11 cellular contexts compared by ENCODE assay signal in genomic region chr18:77090546-77091200, GRCh38. TPM values are rescaled to one million over a fixed set of nuclear protein-coding genes. Genes with fewer than 3 reads are reported as not detected.
DNase-seq lines count a peak whose midpoint lies in the region; ATAC-seq, FAIRE-seq and TF ChIP-seq lines count a peak whose summit lies in the region.
"Had no signal": no experiment of that assay in that cellular context is flagged by ENCODE, and none has a peak within 500 bp of the region (broad histone marks: within the 10 kb centered on the region; RNA-seq: fewer than 3 reads in every experiment).

No MANE protein-coding gene starts in this region.

- DNase-seq in activated naive CD8-positive, alpha-beta T cell treated with anti-CD3 and anti-CD28 coated beads, Interleukin-2, amount 10 ng/mL, durations not matched to agents 7 days and 5 days = no peak
- no peak for DNase-seq in activated naive CD8-positive, alpha-beta T cell treated with anti-CD3 and anti-CD28 coated beads for 36 hours
- DNase-seq in NCI-H748 (lab: John Stamatoyannopoulos, UW; ENCODE audit: unreplicated experiment) = peak; percentile 84
- DNase-seq in H1 (ENCODE audit: low read depth in 1 of 2, low spot score in 2 of 2) = no peak
- peak; percentile 71 for DNase-seq in spleen
- no peak for DNase-seq in DMS114 treated with DMSO at 0.1 percent for 48 hours (lab: John Stamatoyannopoulos, UW; ENCODE audit: unreplicated experiment)
- DNase-seq: erythroblast, NCI-H187 treated with DMSO at 0.1 percent for 48 hours, T1000 had no signal

- H3K27me3 ChIP-seq in H1 (replicated peaks in 1 of 4; ENCODE audit: control insufficient read depth in 3 of 4, extremely low read depth in 1 of 4, insufficient read depth in 3 of 4, low read length in 3 of 4) = peaks cover 0 to 12% (median 3%) of the 10 kb centered on the region in 4 experiments; a peak in 2 of 7 replicates
- H3K27me3 ChIP-seq in spleen (replicated peaks in 1 of 7) = peaks cover 0 to 10% (median 0%) of the 10 kb centered on the region in 7 donors

- H3K4me3 ChIP-seq in H1 (ENCODE audit: extremely low read depth in 1 of 4, insufficient read depth in 2 of 4, low read depth in 3 of 4, low read length in 4 of 4) (no peak overlapping the region), spleen (no peak overlapping the region)

- peaks cover 1% of the 10 kb centered on the region for H3K9me3 Mint-ChIP-seq in activated naive CD8-positive, alpha-beta T cell treated with anti-CD3 and anti-CD28 coated beads, Interleukin-2, amount 10 ng/mL, durations not matched to agents 7 days and 5 days
- no peaks in the 10 kb centered on the region for H3K9me3 Mint-ChIP-seq in activated naive CD8-positive, alpha-beta T cell treated with anti-CD3 and anti-CD28 coated beads for 36 hours

- H3K9me3 ChIP-seq in H1 (ENCODE audit: insufficient read depth in 2 of 2, low read depth in 1 of 2, low read length in 1 of 2) (no peaks in the 10 kb centered on the region), spleen (no peaks in the 10 kb centered on the region)

- no peak overlapping the region for H4K5ac ChIP-seq in H1 (ENCODE audit: insufficient read length, low read depth, low read length)

- no peak overlapping the region for H4K91ac ChIP-seq in H1 (replicated peaks; ENCODE audit: insufficient read length, low read length)

- H3K36me3 Mint-ChIP-seq in activated naive CD8-positive, alpha-beta T cell treated with anti-CD3 and anti-CD28 coated beads, Interleukin-2, amount 10 ng/mL, durations not matched to agents 7 days and 5 days = peaks cover 47% of the 10 kb centered on the region
- H3K36me3 Mint-ChIP-seq in activated naive CD8-positive, alpha-beta T cell treated with anti-CD3 and anti-CD28 coated beads for 36 hours = peaks cover 37% of the 10 kb centered on the region

- TF ChIP-seq POLR2A in H1 (IDR thresholded peaks at IDR 0.05; ENCODE audit: control extremely low read depth in 1 of 2, low read depth in 2 of 2, low read length in 2 of 2) = no peak
- no peak for TF ChIP-seq POLR2A in spleen (IDR thresholded peaks at IDR 0.05)

- H3K18ac ChIP-seq in H1 (ENCODE audit: extremely low read depth, low read length) = no peak overlapping the region

- H2BK12ac ChIP-seq in H1 (ENCODE audit: low read depth, low read length) = 0 out of 2 replicates have a peak overlapping the region, but pooled peaks have one; percentile 68

- POLR2A ChIA-PET in activated naive CD8-positive, alpha-beta T cell treated with anti-CD3 and anti-CD28 coated beads, Interleukin-2, amount 10 ng/mL, durations not matched to agents 7 days and 5 days (lab: Charles Lee) = interaction anchor here (1.6 kb wide), 1 partner anchor 12 kb away, joined by 6 read pairs; no protein-coding TSS in a partner anchor
- POLR2A ChIA-PET in H1 (lab: Charles Lee; ENCODE audit: partially characterized antibody) = no interaction called here

- H3K4ac ChIP-seq in H1 (replicated peaks; ENCODE audit: insufficient read length, low read depth, low read length) = no peak overlapping the region

- no peak for TF ChIP-seq EP300 in H1 (IDR thresholded peaks at IDR 0.05; ENCODE audit: borderline replicate concordance in 1 of 2, low read depth in 2 of 2, low read length in 2 of 2)

- H3K9ac ChIP-seq in H1 (replicated peaks in 1 of 4; ENCODE audit: extremely low read depth in 1 of 4, low read depth in 3 of 4, low read length in 3 of 4) = no peak overlapping the region

- H3K23ac ChIP-seq in H1 (ENCODE audit: insufficient read length) = no peak overlapping the region

- FAIRE-seq in H1 (lab: Jason Lieb, UNC) = no peak

- H2AK5ac ChIP-seq in H1 (ENCODE audit: low read depth, low read length) = 0 out of 2 replicates have a peak overlapping the region, but pooled peaks have one; percentile 32

- H3K36me3 ChIP-seq in H1 (ENCODE audit: control insufficient read depth in 2 of 4, insufficient read depth in 4 of 4, low read length in 3 of 4) (no peaks in the 10 kb centered on the region), spleen (peaks cover 0 to 72% (median 5%) of the 10 kb centered on the region in 6 donors)

- H3K23me2 ChIP-seq in H1 (ENCODE audit: low read depth, low read length) = peaks cover 4% of the 10 kb centered on the region; the same call in 1 of the 2 replicates

- TF ChIP-seq RAD21 in H1 (IDR thresholded peaks at IDR 0.05 in 1 of 2, conservative IDR thresholded peaks at IDR 0.05 in 1 of 2; ENCODE audit: low read depth in 2 of 2, low read length in 2 of 2) = no peak

- H3K4me2 ChIP-seq in H1 (ENCODE audit: insufficient read depth in 1 of 2, low read depth in 2 of 2, low read length in 2 of 2) = no peak overlapping the region

- 87% methylated on average over 18 of the region's 18 CpGs; no CpG with 5 or more reads in 1 of the 2 experiments for WGBS in H1 (ENCODE audit: extremely low coverage in 1 of 2, insufficient coverage in 1 of 2, insufficient read length in 1 of 2, insufficient replicate concordance in 2 of 2, low coverage in 1 of 2, low lambda C conversion rate in 2 of 2, missing lambda C conversion rate in 1 of 2), 2 experiments
- WGBS in spleen, 5 donors = 83 to 91% (median 88%) methylated on average over 15 to 18 of the region's 18 CpGs

- peaks cover 0 to 8% of the 10 kb centered on the region in 2 experiments for H4K20me1 ChIP-seq in H1 (replicated peaks in 1 of 2; ENCODE audit: control insufficient read depth in 1 of 2, insufficient read depth in 2 of 2, low read length in 2 of 2)

- H2BK20ac ChIP-seq in H1 (ENCODE audit: low read length) = no peak overlapping the region

- H3K4me3 Mint-ChIP-seq in activated naive CD8-positive, alpha-beta T cell treated with anti-CD3 and anti-CD28 coated beads, Interleukin-2, amount 10 ng/mL, durations not matched to agents 7 days and 5 days = no peak overlapping the region
- H3K4me3 Mint-ChIP-seq in activated naive CD8-positive, alpha-beta T cell treated with anti-CD3 and anti-CD28 coated beads for 36 hours = no peak overlapping the region

- 0 out of 4 replicates have a peak, but pooled peaks cover 0 to 3% of the 10 kb centered on the region in 2 experiments for H3K79me2 ChIP-seq in H1 (ENCODE audit: control insufficient read depth in 1 of 2, insufficient read depth in 2 of 2, low read length in 2 of 2)

- peaks cover 0 to 22% (median 4%) of the 10 kb centered on the region in 4 experiments; a peak in 5 of 7 replicates for H3K4me1 ChIP-seq in H1 (replicated peaks in 1 of 4; ENCODE audit: control insufficient read depth in 3 of 4, insufficient read depth in 4 of 4, low read length in 3 of 4)
- peaks cover 3 to 97% (median 50%) of the 10 kb centered on the region in 6 donors for H3K4me1 ChIP-seq in spleen

- H2BK120ac ChIP-seq in H1 (replicated peaks; ENCODE audit: low read depth, low read length) = no peak overlapping the region

- no peak for TF ChIP-seq CTCF in H1 (IDR thresholded peaks at IDR 0.05; ENCODE audit: control extremely low read depth in 1 of 3, insufficient read depth in 1 of 3, low read depth in 1 of 3, low read length in 3 of 3)
- no peak for TF ChIP-seq CTCF in spleen (IDR thresholded peaks at IDR 0.05 in 8 of 11, conservative IDR thresholded peaks at IDR 0.05 in 3 of 11)

- intact Hi-C loops in spleen (cut with DNase I; ENCODE audit: low total_unique reads) = no loop called here

- CTCF ChIA-PET in H1 (lab: Charles Lee; ENCODE audit: partially characterized antibody) = no interaction called here

- no peak overlapping the region for H3K14ac ChIP-seq in H1 (ENCODE audit: insufficient read length)

- no peak overlapping the region for H3K56ac ChIP-seq in H1 (replicated peaks; ENCODE audit: insufficient read length, low read depth, low read length)

- no peaks in the 10 kb centered on the region for H3K27me3 Mint-ChIP-seq in activated naive CD8-positive, alpha-beta T cell treated with anti-CD3 and anti-CD28 coated beads, Interleukin-2, amount 10 ng/mL, durations not matched to agents 7 days and 5 days
- H3K27me3 Mint-ChIP-seq in activated naive CD8-positive, alpha-beta T cell treated with anti-CD3 and anti-CD28 coated beads for 36 hours = no peaks in the 10 kb centered on the region

- H4K8ac ChIP-seq in H1 (ENCODE audit: extremely low read depth, insufficient read depth, low read length) = no peak overlapping the region

- H3K27ac ChIP-seq in H1 (ENCODE audit: low read depth, low read length) (no peak overlapping the region), spleen (peak overlapping the region in 3 of 8 donors; percentile 4 to 42 (median 36))

- peaks cover 38% of the 10 kb centered on the region for H3K4me1 Mint-ChIP-seq in activated naive CD8-positive, alpha-beta T cell treated with anti-CD3 and anti-CD28 coated beads, Interleukin-2, amount 10 ng/mL, durations not matched to agents 7 days and 5 days
- peaks cover 44% of the 10 kb centered on the region for H3K4me1 Mint-ChIP-seq in activated naive CD8-positive, alpha-beta T cell treated with anti-CD3 and anti-CD28 coated beads for 36 hours

- peaks cover 4% of the 10 kb centered on the region; the same call in 1 of the 2 replicates for H3K79me1 ChIP-seq in H1 (ENCODE audit: low read depth, low read length)

- H2BK5ac ChIP-seq in H1 (ENCODE audit: low read depth, low read length) = no peak overlapping the region

- ATAC-seq in activated naive CD8-positive, alpha-beta T cell treated with anti-CD3 and anti-CD28 coated beads, Interleukin-2, amount 10 ng/mL, durations not matched to agents 7 days and 5 days (ENCODE audit: low read depth) = no peak
- no peak for ATAC-seq in HG03520 (IDR thresholded peaks at IDR 0.05; ENCODE audit: unreplicated experiment)
- ATAC-seq in GM18870 (IDR thresholded peaks at IDR 0.05; ENCODE audit: unreplicated experiment) = no peak

- no peak overlapping the region for H2AFZ ChIP-seq in H1 (ENCODE audit: low read length)

- H3K27ac Mint-ChIP-seq in activated naive CD8-positive, alpha-beta T cell treated with anti-CD3 and anti-CD28 coated beads, Interleukin-2, amount 10 ng/mL, durations not matched to agents 7 days and 5 days = peak overlapping the region; percentile 58
- no peak overlapping the region for H3K27ac Mint-ChIP-seq in activated naive CD8-positive, alpha-beta T cell treated with anti-CD3 and anti-CD28 coated beads for 36 hours

- no peak overlapping the region for H2BK15ac ChIP-seq in H1 (ENCODE audit: low read length)

RNA-seq across cellular contexts. Expression of gene MBP, which starts 41.9 kb away (rescaled TPM):
- total RNA-seq in activated naive CD8-positive, alpha-beta T cell treated with anti-CD3 and anti-CD28 coated beads, Interleukin-2, amount 10 ng/mL, durations not matched to agents 7 days and 5 days = 100 to 1,000 TPM; 138 to 148 TPM
- 10 to 100 TPM; 41.2 to 45.9 TPM for total RNA-seq in activated naive CD8-positive, alpha-beta T cell treated with anti-CD3 and anti-CD28 coated beads for 36 hours
- total RNA-seq in H1 (2021; fragmentation: NEBNext Ultra II Directional; extraction: Animal tissue kit (Norgen Biotek cat#: 25700)) = 19.2 and 19.3 TPM in 2 replicates
- 6.8 and 7.7 TPM in 2 replicates for polyA plus RNA-seq in H1 (2011; rRNA removed)
- polyA plus RNA-seq in H1 (2011; cell fraction: cytosol; rRNA removed) = 8.9 TPM
- polyA plus RNA-seq in H1 (2011; cell fraction: nucleus; rRNA removed) = 14.2 TPM
- 6.1 to 8.2 TPM (median 7.4 TPM) in 4 replicates for polyA plus RNA-seq in H1 (2012, experiment 1 of 2)
- 2.2 TPM for polyA plus RNA-seq in H1 (2012, experiment 2 of 2)
- polyA plus RNA-seq in H1 (2013, experiment 1 of 2) = 13.3 TPM
- 12.9 TPM for polyA plus RNA-seq in H1 (2013, experiment 2 of 2)
- polyA minus RNA-seq in H1 (2011; rRNA and poly(A)+ RNA removed) = 13.3 and 15.9 TPM in 2 replicates
- polyA minus RNA-seq in H1 (2011; cell fraction: cytosol; rRNA and poly(A)+ RNA removed) = 16.8 TPM
- 11.4 TPM for polyA minus RNA-seq in H1 (2011; cell fraction: nucleus; rRNA and poly(A)+ RNA removed)
- total RNA-seq in spleen = 10 to 100 TPM; 62.5 to 96.0 (median 79.4) TPM
- 10 to 100 TPM; 11.1 to 16.4 (median 11.2) TPM for polyA plus RNA-seq in spleen

Comparison
In these comparisons a context has a peak if more than half of its experiments do, and no peak if none do; other contexts are left out.
1. DNase-seq: peak in NCI-H748 (single experiment) and spleen (single experiment); none in activated naive CD8-positive, alpha-beta T cell treated with anti-CD3 and anti-CD28 coated beads, Interleukin-2, amount 10 ng/mL, durations not matched to agents 7 days and 5 days (single experiment), activated naive CD8-positive, alpha-beta T cell treated with anti-CD3 and anti-CD28 coated beads for 36 hours (single experiment), H1 (0 of 2) and DMS114 treated with DMSO at 0.1 percent for 48 hours (single experiment).